Comparison of ENCODE assay signal across 9 cellular contexts in genomic region chr1:162003061-162003824, GRCh38. TPM values are rescaled to one million over a fixed set of nuclear protein-coding genes. Genes with fewer than 3 reads are reported as not detected.
DNase-seq lines count a peak whose midpoint lies in the region; ATAC-seq and TF ChIP-seq lines count a peak whose summit lies in the region.
"Had no signal": no experiment of that assay in that cellular context is flagged by ENCODE, and none has a peak within 500 bp of the region (broad histone marks: within the 10 kb centered on the region; RNA-seq: fewer than 3 reads in every experiment).

No MANE protein-coding gene starts in this region.

- peaks cover 0 to 80% (median 0%) of the 10 kb centered on the region in 3 donors for H3K36me3 ChIP-seq in tibial nerve

- H3K4me3 ChIP-seq in astrocyte of the cerebellum (ENCODE audit: low read depth, low read length) (peak overlapping the region; percentile 4), tibial nerve (peak overlapping the region in 1 of 4 donors; percentile 38)

- in situ Hi-C loops in astrocyte of the cerebellum (cut with HindIII; ENCODE audit: low sequenced_read_pairs): no loop called here

- peak in 1 of 2 donors; percentile 22 for TF ChIP-seq EP300 in tibial nerve (IDR thresholded peaks at IDR 0.05)

- peak; percentile 100 for DNase-seq in M059J (ENCODE audit: low read depth)
- DNase-seq in astrocyte of the cerebellum (ENCODE audit: low read depth): peak; percentile 99
- DNase-seq in left kidney (ENCODE audit: low read depth, low spot score): peak; percentile 57
- peak in 1 of 2 donors; percentile 54 for DNase-seq in tibial nerve (ENCODE audit: low spot score in 2 of 2)
- DNase-seq in activated CD4-positive, CD25-positive, alpha-beta regulatory T cell treated with anti-CD3 and anti-CD28 coated beads, Interleukin-2, amount 50 U/mL, for 72 hours: no peak
- DNase-seq in HT-29 (ENCODE audit: low spot score): no peak

- WGBS in tibial nerve, 2 donors: 44 to 58% methylated on average over 15 of the region's 15 CpGs

- peaks cover 0 to 20% (median 9%) of the 10 kb centered on the region in 4 donors for H3K4me1 ChIP-seq in tibial nerve

- ATAC-seq in GM21360 (IDR thresholded peaks at IDR 0.05; ENCODE audit: unreplicated experiment) (no peak), HG02623 (IDR thresholded peaks at IDR 0.05; ENCODE audit: unreplicated experiment) (no peak)

- TF ChIP-seq CTCF in astrocyte of the cerebellum (IDR thresholded peaks at IDR 0.05; ENCODE audit: low read depth, low read length, missing control alignments) (no peak), tibial nerve (IDR thresholded peaks at IDR 0.05) (no peak)

- H3K27ac ChIP-seq in tibial nerve: peak overlapping the region in 3 of 4 donors; percentile 42 to 86 (median 85)

- H3K27me3 ChIP-seq in tibial nerve: no peaks in the 10 kb centered on the region

- no peaks in the 10 kb centered on the region for H3K9me3 ChIP-seq in tibial nerve

- TF ChIP-seq POLR2A in tibial nerve (IDR thresholded peaks at IDR 0.05): peak in 1 of 2 donors; percentile 19

RNA-seq across cellular contexts. Expression of gene OLFML2B, which starts 20.4 kb away (rescaled TPM):
- total RNA-seq in M059J (2014; rRNA removed; shearing (Covaris generic)): 21.1 and 28.4 TPM in 2 replicates
- total RNA-seq in tibial nerve: 10 to 100 TPM; 18.6 to 42.3 (median 20.9) TPM
- 0.66 TPM in 1 of 2 replicates, not detected in the other for total RNA-seq in HT-29 (2014; rRNA removed; shearing (Covaris generic))
- total RNA-seq: T-helper 2 cell treated with Interferon-gamma antibody and Interleukin-4, amounts not matched to agents 100 ng/mL and 5 ng/mL, for 36 hours had no signal

Comparison
In these comparisons a context has a peak if more than half of its experiments do, and no peak if none do; other contexts are left out.
1. DNase-seq: peak in M059J (single experiment), astrocyte of the cerebellum (single experiment) and left kidney (single experiment); none in activated CD4-positive, CD25-positive, alpha-beta regulatory T cell treated with anti-CD3 and anti-CD28 coated beads, Interleukin-2, amount 50 U/mL, for 72 hours (single experiment) and HT-29 (single experiment).
2. RNA of gene OLFML2B, which starts 20.4 kb away (total RNA-seq): 21.1 to 28.4 TPM in M059J and 18.6 to 42.3 TPM in tibial nerve; 0.66 TPM in HT-29; every median in the first group is over 10 times any median in the second.